Comparison of ENCODE assay signal across 9 cellular contexts in the genomic region with DNA sequence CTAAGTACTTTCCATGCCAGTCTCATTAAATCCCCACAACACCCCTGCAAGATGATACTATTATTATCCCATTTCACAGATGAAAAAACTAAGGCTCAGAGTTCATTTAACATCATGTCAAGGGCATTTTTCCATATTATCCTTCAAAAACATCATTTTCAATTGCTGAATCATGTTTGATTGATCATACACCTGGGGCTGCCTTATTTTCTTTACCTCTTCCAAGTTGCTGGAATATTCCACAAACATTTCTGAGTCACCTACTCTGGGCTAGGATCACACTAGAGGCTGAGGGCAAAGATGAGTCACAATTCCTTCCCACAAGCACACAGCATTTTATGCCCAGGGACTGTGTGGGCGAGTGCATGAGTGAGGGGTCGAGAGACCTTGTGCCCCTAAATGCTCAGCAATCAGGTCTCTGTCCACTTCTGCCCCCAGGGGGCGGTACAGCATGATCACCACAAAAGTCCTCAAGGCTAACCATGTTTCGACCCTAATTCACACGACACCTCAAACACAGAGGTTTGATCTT. TPM values are rescaled to one million over a fixed set of nuclear protein-coding genes. Genes with fewer than 3 reads are reported as not detected.
DNase-seq lines count a peak whose midpoint lies in the region; ATAC-seq and TF ChIP-seq lines count a peak whose summit lies in the region.
"Had no signal": no experiment of that assay in that cellular context is flagged by ENCODE, and none has a peak within 500 bp of the region (broad histone marks: within the 10 kb centered on the region; RNA-seq: fewer than 3 reads in every experiment).

No MANE protein-coding gene starts in this region.

- no peak overlapping the region for H3K4me3 ChIP-seq in WI38 (ENCODE audit: low read depth, low read length)
- H3K4me3 ChIP-seq: mucosa of descending colon had no signal

- no peak overlapping the region for H3K27ac ChIP-seq in C4-2B

- CTCF ChIA-PET in HEK293T (lab: Yijun Ruan, JAX) = interaction anchor here (0.6 kb wide), 1 partner anchor 1017 kb away, joined by 4 read pairs; no protein-coding TSS in a partner anchor

- ATAC-seq in omental fat pad (ENCODE audit: low FRiP score) (peak; percentile 82), HG03457 (IDR thresholded peaks at IDR 0.05; ENCODE audit: unreplicated experiment) (no peak), GM21619 (IDR thresholded peaks at IDR 0.05; ENCODE audit: unreplicated experiment) (no peak), HG02938 (IDR thresholded peaks at IDR 0.05; ENCODE audit: unreplicated experiment) (no peak)
- ATAC-seq: mucosa of descending colon had no signal

- TF ChIP-seq CTCF in C4-2B (conservative IDR thresholded peaks at IDR 0.05) (peak; percentile 49; the same call in 1 of the 2 replicates), WI38 (IDR thresholded peaks at IDR 0.05; ENCODE audit: low read depth, low read length) (peak; percentile 39), omental fat pad (IDR thresholded peaks at IDR 0.05) (no peak)

- DNase-seq in HEK293T (ENCODE audit: extremely low spot score) = peak; percentile 56
- DNase-seq in effector CD4-positive, alpha-beta T cell = peak; percentile 53
- DNase-seq in omental fat pad (ENCODE audit: low spot score) = no peak

- POLR2A ChIA-PET in HEK293T (lab: Yijun Ruan, JAX) = no interaction called here

TF ChIP-seq in HEK293T, 16 proteins besides CTCF, POLR2A, EP300 and RAD21:
- no peak for TF ChIP-seq ELF4 (IDR thresholded peaks at IDR 0.05)
- no peak for TF ChIP-seq SP1 (IDR thresholded peaks at IDR 0.05)
- no peak for TF ChIP-seq FOXA1 (IDR thresholded peaks at IDR 0.05)
- TF ChIP-seq FOXK2 (IDR thresholded peaks at IDR 0.05) = no peak
- no peak for TF ChIP-seq HDGF (IDR thresholded peaks at IDR 0.05; ENCODE audit: borderline replicate concordance)
- no peak for TF ChIP-seq ZNF384 (IDR thresholded peaks at IDR 0.05)
- no peak for TF ChIP-seq CTBP1 (IDR thresholded peaks at IDR 0.05; ENCODE audit: borderline replicate concordance)
- no peak for TF ChIP-seq SUZ12 (IDR thresholded peaks at IDR 0.05)
- TF ChIP-seq BHLHE40 (IDR thresholded peaks at IDR 0.05; ENCODE audit: borderline replicate concordance) = no peak
- TF ChIP-seq L3MBTL2 (conservative IDR thresholded peaks at IDR 0.05) = no peak
- no peak for TF ChIP-seq NFRKB (IDR thresholded peaks at IDR 0.05)
- TF ChIP-seq FOXM1 (IDR thresholded peaks at IDR 0.05; ENCODE audit: borderline replicate concordance) = no peak
- TF ChIP-seq TARDBP (IDR thresholded peaks at IDR 0.05) = no peak
- TF ChIP-seq, protein P1, sequence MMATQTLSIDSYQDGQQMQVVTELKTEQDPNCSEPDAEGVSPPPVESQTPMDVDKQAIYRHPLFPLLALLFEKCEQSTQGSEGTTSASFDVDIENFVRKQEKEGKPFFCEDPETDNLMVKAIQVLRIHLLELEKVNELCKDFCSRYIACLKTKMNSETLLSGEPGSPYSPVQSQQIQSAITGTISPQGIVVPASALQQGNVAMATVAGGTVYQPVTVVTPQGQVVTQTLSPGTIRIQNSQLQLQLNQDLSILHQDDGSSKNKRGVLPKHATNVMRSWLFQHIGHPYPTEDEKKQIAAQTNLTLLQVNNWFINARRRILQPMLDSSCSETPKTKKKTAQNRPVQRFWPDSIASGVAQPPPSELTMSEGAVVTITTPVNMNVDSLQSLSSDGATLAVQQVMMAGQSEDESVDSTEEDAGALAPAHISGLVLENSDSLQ (IDR thresholded peaks at IDR 0.05) = no peak

RNA-seq across cellular contexts. Expression of a gene that starts 14.1 kb away (rescaled TPM):
- total RNA-seq in omental fat pad = 10 to 100 TPM in 2 of 4 donors, 1 to 10 TPM in 2; 3.1 to 28.8 (median 8.8) TPM

RNA-seq across cellular contexts. Expression of a gene that starts 21.7 kb away (rescaled TPM):
- 10 to 100 TPM; 12.4 to 45.6 (median 18.3) TPM for total RNA-seq in omental fat pad

RNA-seq across cellular contexts. Expression of a gene that starts 49.6 kb away (rescaled TPM):
- total RNA-seq in omental fat pad = 100 to 1,000 TPM; 148 to 260 (median 187) TPM

RNA-seq across cellular contexts. Expression of a gene that starts 51.0 kb away (rescaled TPM):
- 10 to 100 TPM; 37.7 to 87.8 (median 60.4) TPM for total RNA-seq in omental fat pad

Comparison
In these comparisons a context has a peak if more than half of its experiments do, and no peak if none do; other contexts are left out.
1. CTCF ChIP-seq: peak in C4-2B (single experiment) and WI38 (single experiment); none in omental fat pad (0 of 3).